Comparison of ENCODE assay signal across 9 cellular contexts in genomic region chr11:94519478-94520084, GRCh38. TPM values are rescaled to one million over a fixed set of nuclear protein-coding genes. Genes with fewer than 3 reads are reported as not detected.
DNase-seq lines count a peak whose midpoint lies in the region; ATAC-seq, FAIRE-seq and TF ChIP-seq lines count a peak whose summit lies in the region.
"Had no signal": no experiment of that assay in that cellular context is flagged by ENCODE, and none has a peak within 500 bp of the region (broad histone marks: within the 10 kb centered on the region; RNA-seq: fewer than 3 reads in every experiment).

No MANE protein-coding gene starts in this region.

- peak; percentile 99 for FAIRE-seq in islet of Langerhans (lab: Jason Lieb, UNC)

- H3K27me3 ChIP-seq in AG04450 (ENCODE audit: control insufficient read depth, insufficient read depth, low read length) (peaks cover 16% of the 10 kb centered on the region), upper lobe of right lung (no peaks in the 10 kb centered on the region)

- CTCF ChIA-PET in AG04450 (lab: Charles Lee) = interaction anchor here (0.5 to 13.7 kb wide), 41 partner anchors 9 to 1907 kb away, joined by 3 to 212 read pairs (median 4); partner anchors contain the start of gene FUT4
- CTCF ChIA-PET in activated CD8-positive, alpha-beta T cell treated with anti-CD3 and anti-CD28 coated beads for 36 hours (lab: Charles Lee) = interaction anchor here (0.7 to 2.7 kb wide), 14 partner anchors 9 to 378 kb away, joined by 3 to 10 read pairs (median 3); no protein-coding TSS in a partner anchor

- H3K4me3 Mint-ChIP-seq in activated CD8-positive, alpha-beta T cell treated with anti-CD3 and anti-CD28 coated beads for 36 hours = no peak overlapping the region

- POLR2A ChIA-PET in AG04450 (lab: Yijun Ruan, JAX) = no interaction called here
- POLR2A ChIA-PET in activated CD8-positive, alpha-beta T cell treated with anti-CD3 and anti-CD28 coated beads for 36 hours (lab: Charles Lee) = no interaction called here

- H3K36me3 ChIP-seq in upper lobe of right lung = no peaks in the 10 kb centered on the region

- no peak for ATAC-seq in activated CD8-positive, alpha-beta T cell treated with anti-CD3 and anti-CD28 coated beads for 36 hours
- ATAC-seq in upper lobe of right lung (peak; percentile 61), HG03565 (IDR thresholded peaks at IDR 0.05; ENCODE audit: unreplicated experiment) (no peak)

- no peak for TF ChIP-seq POLR2A in NB4 (IDR thresholded peaks at IDR 0.05; ENCODE audit: extremely low read depth, insufficient read length)

- DNase-seq in AG04450 (ENCODE audit: low read depth, low spot score) (no peak), GM13977 (ENCODE audit: low spot score) (peak; percentile 46), NB4 (ENCODE audit: low read depth) (peak; percentile 64), upper lobe of right lung (no peak)
- DNase-seq in activated CD8-positive, alpha-beta T cell treated with anti-CD3 and anti-CD28 coated beads for 36 hours = peak; percentile 26
- no peak for DNase-seq in activated CD4-positive, alpha-beta T cell treated with anti-CD3 and anti-CD28 coated beads for 1 hour

- no peak overlapping the region for H3K27ac ChIP-seq in AG04450 (ENCODE audit: low read depth, low read length)
- no peak overlapping the region for H3K27ac ChIP-seq in upper lobe of right lung

- H3K9me3 Mint-ChIP-seq in activated CD8-positive, alpha-beta T cell treated with anti-CD3 and anti-CD28 coated beads for 36 hours = no peaks in the 10 kb centered on the region

- H3K4me3 ChIP-seq in AG04450 (ENCODE audit: low read depth, low read length) = no peak overlapping the region
- H3K4me3 ChIP-seq in NB4 (ENCODE audit: low read depth, low read length) = no peak overlapping the region
- no peak overlapping the region for H3K4me3 ChIP-seq in upper lobe of right lung

- H3K27me3 Mint-ChIP-seq in activated CD8-positive, alpha-beta T cell treated with anti-CD3 and anti-CD28 coated beads for 36 hours = no peaks in the 10 kb centered on the region

- no peaks in the 10 kb centered on the region for H3K4me1 ChIP-seq in upper lobe of right lung

- H3K36me3 Mint-ChIP-seq in activated CD8-positive, alpha-beta T cell treated with anti-CD3 and anti-CD28 coated beads for 36 hours (ENCODE audit: low read depth) = no peaks in the 10 kb centered on the region

- intact Hi-C loops in activated CD8-positive, alpha-beta T cell treated with anti-CD3 and anti-CD28 coated beads for 36 hours (cut with micrococcal nuclease) = loop anchor here (5.0 to 10.0 kb wide), 2 partner anchors 245 to 378 kb away; partner anchors contain the start of gene AMOTL1
- intact Hi-C loops in upper lobe of right lung (cut with DNase I) = no loop called here

- H3K4me1 Mint-ChIP-seq in activated CD8-positive, alpha-beta T cell treated with anti-CD3 and anti-CD28 coated beads for 36 hours (ENCODE audit: low read depth) = no peaks in the 10 kb centered on the region

- peak; percentile 65 for TF ChIP-seq CTCF in AG04450 (IDR thresholded peaks at IDR 0.05; ENCODE audit: low read depth, low read length)
- peak; percentile 56 for TF ChIP-seq CTCF in GM13977 (IDR thresholded peaks at IDR 0.05; ENCODE audit: extremely low read depth, insufficient read depth, missing control alignments)
- TF ChIP-seq CTCF in NB4 (IDR thresholded peaks at IDR 0.05; ENCODE audit: low read depth, low read length) = peak; percentile 52
- peak; percentile 69 for TF ChIP-seq CTCF in activated CD8-positive, alpha-beta T cell treated with anti-CD3 and anti-CD28 coated beads for 36 hours (IDR thresholded peaks at IDR 0.05)
- TF ChIP-seq CTCF in upper lobe of right lung (IDR thresholded peaks at IDR 0.05) = peak; percentile 74

- no peak overlapping the region for H3K27ac Mint-ChIP-seq in activated CD8-positive, alpha-beta T cell treated with anti-CD3 and anti-CD28 coated beads for 36 hours

- in situ Hi-C loops in GM13977 (cut with MboI; ENCODE audit: low pct_unique_long_range_greater_than_20kb, low sequenced_read_pairs, unreplicated experiment) = loop anchor here (5.0 to 25.0 kb wide), 2 partner anchors 78 to 607 kb away; no protein-coding TSS in a partner anchor

- H3K9me3 ChIP-seq in AG04450 (ENCODE audit: control insufficient read depth, insufficient read depth, low read length) = no peaks in the 10 kb centered on the region
- H3K9me3 ChIP-seq in upper lobe of right lung = no peaks in the 10 kb centered on the region

RNA-seq across cellular contexts. Expression of gene C11orf97, which starts 7.3 kb away (rescaled TPM):
- not detected in 2 replicates for polyA plus RNA-seq in AG04450 (2011; rRNA removed)
- not detected in 2 replicates for polyA minus RNA-seq in AG04450 (2011; rRNA and poly(A)+ RNA removed)
- not detected for total RNA-seq in activated CD8-positive, alpha-beta T cell treated with anti-CD3 and anti-CD28 coated beads for 36 hours
- not detected for total RNA-seq in upper lobe of right lung
- total RNA-seq: dermis microvascular lymphatic vessel endothelial cell had no signal

RNA-seq across cellular contexts. Expression of gene FUT4, which starts 24.1 kb away (rescaled TPM):
- polyA plus RNA-seq in AG04450 (2011; rRNA removed) = 2.2 and 2.6 TPM in 2 replicates
- 2.3 and 3.5 TPM in 2 replicates for polyA minus RNA-seq in AG04450 (2011; rRNA and poly(A)+ RNA removed)
- total RNA-seq in activated CD8-positive, alpha-beta T cell treated with anti-CD3 and anti-CD28 coated beads for 36 hours = 1 to 10 TPM; 3.9 TPM
- total RNA-seq in upper lobe of right lung = 6.0 TPM

RNA-seq across cellular contexts. Expression of gene ANKRD49, which starts 25.8 kb away (rescaled TPM):
- 12.4 and 16.0 TPM in 2 replicates for polyA plus RNA-seq in AG04450 (2011; rRNA removed)
- polyA minus RNA-seq in AG04450 (2011; rRNA and poly(A)+ RNA removed) = 5.9 and 8.3 TPM in 2 replicates
- total RNA-seq in activated CD8-positive, alpha-beta T cell treated with anti-CD3 and anti-CD28 coated beads for 36 hours = 10 to 100 TPM; 17.9 to 19.1 TPM
- total RNA-seq in upper lobe of right lung = 16.6 TPM

RNA-seq across cellular contexts. Expression of gene MRE11, which starts 25.9 kb away (rescaled TPM):
- polyA plus RNA-seq in AG04450 (2011; rRNA removed) = 8.1 and 10.3 TPM in 2 replicates
- 5.7 and 7.5 TPM in 2 replicates for polyA minus RNA-seq in AG04450 (2011; rRNA and poly(A)+ RNA removed)
- 10 to 100 TPM; 38.3 to 42.0 TPM for total RNA-seq in activated CD8-positive, alpha-beta T cell treated with anti-CD3 and anti-CD28 coated beads for 36 hours
- total RNA-seq in upper lobe of right lung = 17.4 TPM

RNA-seq across cellular contexts. Expression of gene PIWIL4, which starts 47.6 kb away (rescaled TPM):
- polyA plus RNA-seq in AG04450 (2011; rRNA removed) = 1.0 and 1.1 TPM in 2 replicates
- polyA minus RNA-seq in AG04450 (2011; rRNA and poly(A)+ RNA removed) = 0.41 and 0.65 TPM in 2 replicates
- under 1 TPM; 0.36 to 0.50 TPM for total RNA-seq in activated CD8-positive, alpha-beta T cell treated with anti-CD3 and anti-CD28 coated beads for 36 hours
- total RNA-seq in upper lobe of right lung = 2.9 TPM

Comparison
In these comparisons a context has a peak if more than half of its experiments do, and no peak if none do; other contexts are left out.
1. DNase-seq: peak in GM13977 (single experiment), NB4 (single experiment) and activated CD8-positive, alpha-beta T cell treated with anti-CD3 and anti-CD28 coated beads for 36 hours (single experiment); none in AG04450 (single experiment), upper lobe of right lung (single experiment) and activated CD4-positive, alpha-beta T cell treated with anti-CD3 and anti-CD28 coated beads for 1 hour (single experiment).
2. Peak in every context shown above with its lines, with median percentiles within 50 percentile points of each other: CTCF ChIP-seq.